Comparison of ENCODE assay signal across 1 cellular context in genomic region chr19:12881172-12881808, GRCh38.
A peak's percentile ranks its signal among the peaks of the same experiment; 100 is the strongest.
TF ChIP-seq lines count a peak whose summit lies in the region.

A gene with protein sequence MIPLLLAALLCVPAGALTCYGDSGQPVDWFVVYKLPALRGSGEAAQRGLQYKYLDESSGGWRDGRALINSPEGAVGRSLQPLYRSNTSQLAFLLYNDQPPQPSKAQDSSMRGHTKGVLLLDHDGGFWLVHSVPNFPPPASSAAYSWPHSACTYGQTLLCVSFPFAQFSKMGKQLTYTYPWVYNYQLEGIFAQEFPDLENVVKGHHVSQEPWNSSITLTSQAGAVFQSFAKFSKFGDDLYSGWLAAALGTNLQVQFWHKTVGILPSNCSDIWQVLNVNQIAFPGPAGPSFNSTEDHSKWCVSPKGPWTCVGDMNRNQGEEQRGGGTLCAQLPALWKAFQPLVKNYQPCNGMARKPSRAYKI (minus strand): TSS chr19:12881449. CDS start chr19:12881375, 74 bp downstream.

TF ChIP-seq in HEK293, 187 proteins besides CTCF, POLR2A, EP300 and RAD21 (continued from another document and continues in another):
- TF ChIP-seq PBX3 (CRISPR knock-in tag; IDR thresholded peaks at IDR 0.05) (no peak), KLF8 (tag by site-specific recombination; IDR thresholded peaks at IDR 0.05) (peak; percentile 45; the same call in 1 of the 2 replicates), IKZF3 (tag by site-specific recombination; IDR thresholded peaks at IDR 0.05) (peak; percentile 91), ZNF843 (tag by site-specific recombination; IDR thresholded peaks at IDR 0.05) (peak; percentile 20; the same call in 1 of the 2 replicates), ZSCAN4 (tag by site-specific recombination; IDR thresholded peaks at IDR 0.05) (no peak), SP3 (tag by site-specific recombination; IDR thresholded peaks at IDR 0.05) (peak; percentile 73), ZNF184 (tag by site-specific recombination; IDR thresholded peaks at IDR 0.05) (no peak), ZNF692 (tag by site-specific recombination; IDR thresholded peaks at IDR 0.05) (peak; percentile 68), ZNF19 (tag by site-specific recombination; IDR thresholded peaks at IDR 0.05; ENCODE audit: low read depth) (no peak), ZNF555 (tag by site-specific recombination; conservative IDR thresholded peaks at IDR 0.05) (no peak), ZNF366 (tag by site-specific recombination; conservative IDR thresholded peaks at IDR 0.05) (0 out of 2 replicates have a peak, but pooled peaks have one; percentile 35), ZNF596 (tag by site-specific recombination; IDR thresholded peaks at IDR 0.05) (no peak), ZNF174 (tag by site-specific recombination; IDR thresholded peaks at IDR 0.05) (no peak), OSR2 (tag by site-specific recombination; IDR thresholded peaks at IDR 0.05) (peak; percentile 34), ZNF707 (tag by site-specific recombination; IDR thresholded peaks at IDR 0.05) (no peak), ZNF658 (tag by site-specific recombination; IDR thresholded peaks at IDR 0.05) (no peak), EGR2 (tag by site-specific recombination; IDR thresholded peaks at IDR 0.05; ENCODE audit: low read depth) (peak; percentile 52), HOXD13 (CRISPR knock-in tag; IDR thresholded peaks at IDR 0.05; ENCODE audit: borderline replicate concordance) (no peak), ZNF654 (tag by site-specific recombination; IDR thresholded peaks at IDR 0.05; ENCODE audit: low read depth) (no peak), ZNF24 (tag by site-specific recombination; IDR thresholded peaks at IDR 0.05) (0 out of 2 replicates have a peak, but pooled peaks have one; percentile 68), FEZF1 (tag by site-specific recombination; IDR thresholded peaks at IDR 0.05) (no peak), ZNF223 (tag by site-specific recombination; IDR thresholded peaks at IDR 0.05) (no peak), WT1 (tag by site-specific recombination; IDR thresholded peaks at IDR 0.05) (no peak), ZNF394 (tag by site-specific recombination; IDR thresholded peaks at IDR 0.05; ENCODE audit: borderline replicate concordance) (no peak), ZNF239 (tag by site-specific recombination; IDR thresholded peaks at IDR 0.05) (no peak), ZBTB44 (tag by site-specific recombination; IDR thresholded peaks at IDR 0.05) (0 out of 2 replicates have a peak, but pooled peaks have one; percentile 0), ZNF48 (tag by site-specific recombination; IDR thresholded peaks at IDR 0.05) (no peak), ZNF132 (tag by site-specific recombination; IDR thresholded peaks at IDR 0.05; ENCODE audit: borderline replicate concordance) (no peak), ZNF37A (tag by site-specific recombination; IDR thresholded peaks at IDR 0.05) (no peak), SCRT2 (tag by site-specific recombination; IDR thresholded peaks at IDR 0.05) (no peak), ZXDB (tag by site-specific recombination; IDR thresholded peaks at IDR 0.05) (peak; percentile 88), ZBTB7A (tag by site-specific recombination; IDR thresholded peaks at IDR 0.05; ENCODE audit: low read depth) (no peak), ZSCAN5A (tag by site-specific recombination; IDR thresholded peaks at IDR 0.05) (0 out of 2 replicates have a peak, but pooled peaks have one; percentile 16), ZIC2 (tag by site-specific recombination; IDR thresholded peaks at IDR 0.05) (peak; percentile 100), MEIS1 (CRISPR knock-in tag; IDR thresholded peaks at IDR 0.05; ENCODE audit: borderline replicate concordance) (no peak), KLF7 (tag by site-specific recombination; IDR thresholded peaks at IDR 0.05; ENCODE audit: borderline replicate concordance) (no peak), ZNF544 (tag by site-specific recombination; IDR thresholded peaks at IDR 0.05) (no peak), RBAK (tag by site-specific recombination; IDR thresholded peaks at IDR 0.05) (no peak), ZNF16 (tag by site-specific recombination; IDR thresholded peaks at IDR 0.05; ENCODE audit: low read depth) (no peak), ZNF521 (tag by site-specific recombination; IDR thresholded peaks at IDR 0.05) (no peak), SALL2 (tag by site-specific recombination; IDR thresholded peaks at IDR 0.05; ENCODE audit: borderline replicate concordance) (no peak), KLF9 (tag by site-specific recombination; IDR thresholded peaks at IDR 0.05; ENCODE audit: low read depth) (peak; percentile 93), ZBTB20 (tag by site-specific recombination; IDR thresholded peaks at IDR 0.05) (peak; percentile 97), ZNF558 (tag by site-specific recombination; IDR thresholded peaks at IDR 0.05) (no peak), GLIS1 (tag by site-specific recombination; IDR thresholded peaks at IDR 0.05) (peak; percentile 96), ZBTB48 (tag by site-specific recombination; IDR thresholded peaks at IDR 0.05) (peak; percentile 27; the same call in 1 of the 2 replicates), ZNF155 (tag by site-specific recombination; IDR thresholded peaks at IDR 0.05) (no peak), ZNF26 (tag by site-specific recombination; IDR thresholded peaks at IDR 0.05) (no peak)
- TF ChIP-seq, protein P1, sequence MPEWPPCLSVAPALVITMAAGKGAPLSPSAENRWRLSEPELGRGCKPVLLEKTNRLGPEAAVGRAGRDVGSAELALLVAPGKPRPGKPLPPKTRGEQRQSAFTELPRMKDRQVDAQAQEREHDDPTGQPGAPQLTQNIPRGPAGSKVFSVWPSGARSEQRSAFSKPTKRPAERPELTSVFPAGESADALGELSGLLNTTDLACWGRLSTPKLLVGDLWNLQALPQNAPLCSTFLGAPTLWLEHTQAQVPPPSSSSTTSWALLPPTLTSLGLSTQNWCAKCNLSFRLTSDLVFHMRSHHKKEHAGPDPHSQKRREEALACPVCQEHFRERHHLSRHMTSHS (tag by site-specific recombination; IDR thresholded peaks at IDR 0.05) = no peak
- TF ChIP-seq, protein P2, sequence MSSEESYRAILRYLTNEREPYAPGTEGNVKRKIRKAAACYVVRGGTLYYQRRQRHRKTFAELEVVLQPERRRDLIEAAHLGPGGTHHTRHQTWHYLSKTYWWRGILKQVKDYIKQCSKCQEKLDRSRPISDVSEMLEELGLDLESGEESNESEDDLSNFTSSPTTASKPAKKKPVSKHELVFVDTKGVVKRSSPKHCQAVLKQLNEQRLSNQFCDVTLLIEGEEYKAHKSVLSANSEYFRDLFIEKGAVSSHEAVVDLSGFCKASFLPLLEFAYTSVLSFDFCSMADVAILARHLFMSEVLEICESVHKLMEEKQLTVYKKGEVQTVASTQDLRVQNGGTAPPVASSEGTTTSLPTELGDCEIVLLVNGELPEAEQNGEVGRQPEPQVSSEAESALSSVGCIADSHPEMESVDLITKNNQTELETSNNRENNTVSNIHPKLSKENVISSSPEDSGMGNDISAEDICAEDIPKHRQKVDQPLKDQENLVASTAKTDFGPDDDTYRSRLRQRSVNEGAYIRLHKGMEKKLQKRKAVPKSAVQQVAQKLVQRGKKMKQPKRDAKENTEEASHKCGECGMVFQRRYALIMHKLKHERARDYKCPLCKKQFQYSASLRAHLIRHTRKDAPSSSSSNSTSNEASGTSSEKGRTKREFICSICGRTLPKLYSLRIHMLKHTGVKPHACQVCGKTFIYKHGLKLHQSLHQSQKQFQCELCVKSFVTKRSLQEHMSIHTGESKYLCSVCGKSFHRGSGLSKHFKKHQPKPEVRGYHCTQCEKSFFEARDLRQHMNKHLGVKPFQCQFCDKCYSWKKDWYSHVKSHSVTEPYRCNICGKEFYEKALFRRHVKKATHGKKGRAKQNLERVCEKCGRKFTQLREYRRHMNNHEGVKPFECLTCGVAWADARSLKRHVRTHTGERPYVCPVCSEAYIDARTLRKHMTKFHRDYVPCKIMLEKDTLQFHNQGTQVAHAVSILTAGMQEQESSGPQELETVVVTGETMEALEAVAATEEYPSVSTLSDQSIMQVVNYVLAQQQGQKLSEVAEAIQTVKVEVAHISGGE (tag by site-specific recombination; conservative IDR thresholded peaks at IDR 0.05; ENCODE audit: low read depth) = 0 out of 2 replicates have a peak, but pooled peaks have one; percentile 29
- TF ChIP-seq, protein P3, sequence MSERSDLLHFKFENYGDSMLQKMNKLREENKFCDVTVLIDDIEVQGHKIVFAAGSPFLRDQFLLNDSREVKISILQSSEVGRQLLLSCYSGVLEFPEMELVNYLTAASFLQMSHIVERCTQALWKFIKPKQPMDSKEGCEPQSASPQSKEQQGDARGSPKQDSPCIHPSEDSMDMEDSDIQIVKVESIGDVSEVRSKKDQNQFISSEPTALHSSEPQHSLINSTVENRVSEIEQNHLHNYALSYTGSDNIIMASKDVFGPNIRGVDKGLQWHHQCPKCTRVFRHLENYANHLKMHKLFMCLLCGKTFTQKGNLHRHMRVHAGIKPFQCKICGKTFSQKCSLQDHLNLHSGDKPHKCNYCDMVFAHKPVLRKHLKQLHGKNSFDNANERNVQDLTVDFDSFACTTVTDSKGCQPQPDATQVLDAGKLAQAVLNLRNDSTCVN (tag by site-specific recombination; optimal IDR thresholded peaks at IDR 0.05) = peak; percentile 49
- TF ChIP-seq, protein P4, sequence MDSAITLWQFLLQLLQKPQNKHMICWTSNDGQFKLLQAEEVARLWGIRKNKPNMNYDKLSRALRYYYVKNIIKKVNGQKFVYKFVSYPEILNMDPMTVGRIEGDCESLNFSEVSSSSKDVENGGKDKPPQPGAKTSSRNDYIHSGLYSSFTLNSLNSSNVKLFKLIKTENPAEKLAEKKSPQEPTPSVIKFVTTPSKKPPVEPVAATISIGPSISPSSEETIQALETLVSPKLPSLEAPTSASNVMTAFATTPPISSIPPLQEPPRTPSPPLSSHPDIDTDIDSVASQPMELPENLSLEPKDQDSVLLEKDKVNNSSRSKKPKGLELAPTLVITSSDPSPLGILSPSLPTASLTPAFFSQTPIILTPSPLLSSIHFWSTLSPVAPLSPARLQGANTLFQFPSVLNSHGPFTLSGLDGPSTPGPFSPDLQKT (IDR thresholded peaks at IDR 0.05; ENCODE audit: borderline replicate concordance, low read depth, low read length) = no peak
